10 cellular contexts compared by ENCODE assay signal in genomic region chr6:35603326-35604202, GRCh38.
DNase-seq lines count a peak whose midpoint lies in the region; ATAC-seq and TF ChIP-seq lines count a peak whose summit lies in the region.
"Had no signal": no experiment of that assay in that cellular context is flagged by ENCODE, and none has a peak within 500 bp of the region (broad histone marks: within the 10 kb centered on the region; RNA-seq: fewer than 3 reads in every experiment).

No MANE protein-coding gene starts in this region.

- H3K4me3 ChIP-seq in brain microvascular endothelial cell (ENCODE audit: low read depth, low read length) (no peak overlapping the region), right lobe of liver (no peak overlapping the region), thyroid gland (replicated peaks in 1 of 3) (no peak overlapping the region)

- peaks cover 30% of the 10 kb centered on the region for H3K36me3 Mint-ChIP-seq in T-helper 2 cell treated with Interferon-gamma antibody and Interleukin-4, amounts not matched to agents 5 μg/mL and 100 μg/mL, for 36 hours (ENCODE audit: low read depth)

- intact Hi-C loops in right lobe of liver (cut with DNase I) (no loop called here), thyroid gland (cut with DNase I) (no loop called here)

- WGBS in right lobe of liver (ENCODE audit: insufficient coverage, low coverage, low lambda C conversion rate, missing lambda C conversion rate), result 36% methylated on average over 4 of the region's 9 CpGs
- 92 to 95% methylated on average over 9 of the region's 9 CpGs for WGBS in thyroid gland, 2 donors

- H3K36me3 ChIP-seq in brain microvascular endothelial cell (replicated peaks) (no peaks in the 10 kb centered on the region), right lobe of liver (peaks cover 0 to 17% (median 4%) of the 10 kb centered on the region in 4 donors), thyroid gland (peaks cover 6 to 10% of the 10 kb centered on the region in 2 donors)

- peak; percentile 60 to 77 (median 72) for ATAC-seq in right lobe of liver

- TF ChIP-seq CTCF in brain microvascular endothelial cell (IDR thresholded peaks at IDR 0.05; ENCODE audit: low read depth, low read length, missing control alignments) (no peak), right lobe of liver (IDR thresholded peaks at IDR 0.05) (no peak), thyroid gland (IDR thresholded peaks at IDR 0.05) (no peak)

- H3K27me3 ChIP-seq in brain microvascular endothelial cell (replicated peaks), result no peaks in the 10 kb centered on the region
- H3K27me3 ChIP-seq in right lobe of liver, result no peaks in the 10 kb centered on the region
- H3K27me3 ChIP-seq in thyroid gland, result no peaks in the 10 kb centered on the region

- DNase-seq in T-helper 2 cell treated with Interferon-gamma antibody and Interleukin-4, amounts not matched to agents 5 μg/mL and 100 μg/mL, for 36 hours (ENCODE audit: low spot score), result no peak
- DNase-seq in T-helper 2 cell (no peak), brain microvascular endothelial cell (no peak), right lobe of liver (no peak), thyroid gland (no peak), NCI-H1092 treated with DMSO at 0.1 percent for 48 hours (lab: John Stamatoyannopoulos, UW) (no peak)
- DNase-seq in stimulated activated CD4-positive, alpha-beta T cell treated with anti-CD3 and anti-CD28 coated beads, Interleukin-2, amount 100 ng/mL, for 48 hours, result no peak
- DNase-seq in activated CD8-positive, alpha-beta memory T cell treated with anti-CD3 and anti-CD28 coated beads, Interleukin-2, amount 50 U/mL, for 48 hours, result no peak
- DNase-seq: ACHN, Kasumi-1 had no signal

- no peaks in the 10 kb centered on the region for H3K9me3 Mint-ChIP-seq in T-helper 2 cell treated with Interferon-gamma antibody and Interleukin-4, amounts not matched to agents 5 μg/mL and 100 μg/mL, for 36 hours

- no peaks in the 10 kb centered on the region for H3K9me3 ChIP-seq in right lobe of liver
- H3K9me3 ChIP-seq in thyroid gland, result no peaks in the 10 kb centered on the region

- no peaks in the 10 kb centered on the region for H3K27me3 Mint-ChIP-seq in T-helper 2 cell treated with Interferon-gamma antibody and Interleukin-4, amounts not matched to agents 5 μg/mL and 100 μg/mL, for 36 hours (ENCODE audit: low read depth)

- in situ Hi-C loops in brain microvascular endothelial cell (cut with HindIII; ENCODE audit: low pct_ligation_motif_present, low sequenced_read_pairs), result no loop called here

- TF ChIP-seq POLR2A in right lobe of liver (IDR thresholded peaks at IDR 0.05) (no peak), thyroid gland (IDR thresholded peaks at IDR 0.05) (no peak)

- H3K4me1 ChIP-seq in right lobe of liver (peaks cover 0 to 45% (median 22%) of the 10 kb centered on the region in 4 donors), thyroid gland (peaks cover 59 to 70% of the 10 kb centered on the region in 2 donors)

- H3K27ac ChIP-seq in brain microvascular endothelial cell (peak overlapping the region; percentile 86), right lobe of liver (peak overlapping the region; percentile 64 to 90 (median 89)), thyroid gland (peak overlapping the region; percentile 97 to 99 (median 97))

- H3K4me3 Mint-ChIP-seq in T-helper 2 cell treated with Interferon-gamma antibody and Interleukin-4, amounts not matched to agents 5 μg/mL and 100 μg/mL, for 36 hours, result peak overlapping the region; percentile 76

- H3K4me1 Mint-ChIP-seq in T-helper 2 cell treated with Interferon-gamma antibody and Interleukin-4, amounts not matched to agents 5 μg/mL and 100 μg/mL, for 36 hours (ENCODE audit: low read depth), result peaks cover 50% of the 10 kb centered on the region

- H3K27ac Mint-ChIP-seq in T-helper 2 cell treated with Interferon-gamma antibody and Interleukin-4, amounts not matched to agents 5 μg/mL and 100 μg/mL, for 36 hours, result peak overlapping the region; percentile 87
